8 cellular contexts compared by ENCODE assay signal in the genomic region with DNA sequence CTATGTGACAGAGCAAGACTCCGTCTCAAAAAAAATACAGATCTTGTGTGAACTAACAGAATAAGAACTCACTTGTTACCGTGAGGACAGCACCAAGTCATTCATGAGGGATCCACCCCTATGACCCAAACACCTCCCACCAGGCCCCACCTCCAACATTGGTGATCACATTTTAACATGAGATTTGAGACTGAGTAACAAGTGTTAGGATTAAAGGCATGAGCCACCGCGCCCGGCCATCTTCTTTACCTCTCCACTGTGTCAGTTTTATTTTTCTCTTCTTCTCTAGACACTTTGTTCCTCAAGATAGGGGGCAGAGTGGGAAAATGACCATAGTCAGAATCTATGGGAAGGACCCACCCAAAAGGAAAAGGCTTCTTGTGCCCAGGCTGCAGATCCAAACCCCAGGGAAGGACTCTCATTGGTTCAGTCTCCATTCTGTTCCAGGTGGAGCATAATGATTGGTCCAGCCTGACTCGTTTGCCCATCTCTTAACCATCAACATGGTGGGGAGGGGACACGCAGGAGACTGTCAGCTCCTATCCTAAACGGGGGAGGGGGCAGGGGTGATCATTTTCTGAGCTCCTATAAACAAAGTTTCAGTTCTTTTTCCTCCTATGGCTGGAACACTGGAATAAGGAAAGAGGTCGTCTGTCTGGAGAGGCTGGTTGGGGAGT. TPM values are rescaled to one million over a fixed set of nuclear protein-coding genes. Genes with fewer than 3 reads are reported as not detected.
A peak's percentile ranks its signal among the peaks of the same experiment; 100 is the strongest.
DNase-seq lines count a peak whose midpoint lies in the region; ATAC-seq lines count a peak whose summit lies in the region.

No MANE protein-coding gene starts in this region.

- peak overlapping the region; percentile 98 for H3K4me3 Mint-ChIP-seq in activated T-helper 17 cell treated with anti-CD3 and anti-CD28 coated beads, Interleukin-2, amount 50 U/mL, for 72 hours
- H3K4me3 Mint-ChIP-seq in stimulated activated naive CD8-positive, alpha-beta T cell treated with anti-CD3 and anti-CD28 coated beads, Interleukin-15, amount 100 ng/mL, for 72 hours: peak overlapping the region; percentile 99 to 100

- H3K27ac Mint-ChIP-seq in activated T-helper 17 cell treated with anti-CD3 and anti-CD28 coated beads, Interleukin-2, amount 50 U/mL, for 72 hours: peak overlapping the region; percentile 100
- H3K27ac Mint-ChIP-seq in stimulated activated naive CD8-positive, alpha-beta T cell treated with anti-CD3 and anti-CD28 coated beads, Interleukin-15, amount 100 ng/mL, for 72 hours: peak overlapping the region; percentile 100

- peaks cover 15% of the 10 kb centered on the region for H3K4me1 Mint-ChIP-seq in activated T-helper 17 cell treated with anti-CD3 and anti-CD28 coated beads, Interleukin-2, amount 50 U/mL, for 72 hours
- H3K4me1 Mint-ChIP-seq in stimulated activated naive CD8-positive, alpha-beta T cell treated with anti-CD3 and anti-CD28 coated beads, Interleukin-15, amount 100 ng/mL, for 72 hours: peaks cover 46% of the 10 kb centered on the region

- peak overlapping the region; percentile 63 for H3K4me3 ChIP-seq in iPS-11a (ENCODE audit: low read depth, low read length)

- H3K36me3 Mint-ChIP-seq in activated T-helper 17 cell treated with anti-CD3 and anti-CD28 coated beads, Interleukin-2, amount 50 U/mL, for 72 hours (ENCODE audit: low read depth): peaks cover 38% of the 10 kb centered on the region

- DNase-seq in NCI-H146 (lab: John Stamatoyannopoulos, UW) (peak; percentile 34), NCI-H146 treated with DMSO at 0.1 percent for 48 hours (lab: John Stamatoyannopoulos, UW; ENCODE audit: unreplicated experiment) (no peak), HUDEP-2 (lab: John Stamatoyannopoulos, UW; ENCODE audit: unreplicated experiment in 76 of 76) (no peak)
- DNase-seq in stimulated activated naive CD8-positive, alpha-beta T cell treated with anti-CD3 and anti-CD28 coated beads, Interleukin-15, amount 100 ng/mL, for 72 hours: no peak

- H3K27me3 Mint-ChIP-seq in activated T-helper 17 cell treated with anti-CD3 and anti-CD28 coated beads, Interleukin-2, amount 50 U/mL, for 72 hours: no peaks in the 10 kb centered on the region
- H3K27me3 Mint-ChIP-seq in stimulated activated naive CD8-positive, alpha-beta T cell treated with anti-CD3 and anti-CD28 coated beads, Interleukin-15, amount 100 ng/mL, for 72 hours: no peaks in the 10 kb centered on the region

- ATAC-seq in activated T-helper 17 cell treated with anti-CD3 and anti-CD28 coated beads, Interleukin-2, amount 50 U/mL, for 72 hours (replicated peaks): no peak
- ATAC-seq in stimulated activated naive CD8-positive, alpha-beta T cell treated with anti-CD3 and anti-CD28 coated beads, Interleukin-15, amount 100 ng/mL, for 72 hours: no peak
- ATAC-seq in HG02970 (IDR thresholded peaks at IDR 0.05; ENCODE audit: low FRiP score, unreplicated experiment) (no peak), HG02610 (IDR thresholded peaks at IDR 0.05; ENCODE audit: unreplicated experiment) (no peak)

- no peaks in the 10 kb centered on the region for H3K9me3 Mint-ChIP-seq in activated T-helper 17 cell treated with anti-CD3 and anti-CD28 coated beads, Interleukin-2, amount 50 U/mL, for 72 hours
- H3K9me3 Mint-ChIP-seq in stimulated activated naive CD8-positive, alpha-beta T cell treated with anti-CD3 and anti-CD28 coated beads, Interleukin-15, amount 100 ng/mL, for 72 hours: peaks cover 12 to 14% of the 10 kb centered on the region in 2 donors

RNA-seq across cellular contexts. Expression of a gene that starts 1.3 kb away (rescaled TPM):
- 100 to 1,000 TPM; 313 to 323 TPM for total RNA-seq in activated T-helper 17 cell treated with anti-CD3 and anti-CD28 coated beads, Interleukin-2, amount 50 U/mL, for 72 hours

RNA-seq across cellular contexts. Expression of a gene that starts 25.0 kb away (rescaled TPM):
- 10 to 100 TPM in 1 of 2 donors, 1 to 10 TPM in 1; 1.3 to 12.9 TPM for total RNA-seq in activated T-helper 17 cell treated with anti-CD3 and anti-CD28 coated beads, Interleukin-2, amount 50 U/mL, for 72 hours

RNA-seq across cellular contexts. Expression of a gene that starts 36.1 kb away (rescaled TPM):
- 1 to 10 TPM in 1 of 2 donors, not detected in 1; 9.6 TPM for total RNA-seq in activated T-helper 17 cell treated with anti-CD3 and anti-CD28 coated beads, Interleukin-2, amount 50 U/mL, for 72 hours
